1 cellular context compared by ENCODE assay signal in genomic region chr11:46555269-46556054, GRCh38.
TF ChIP-seq lines count a peak whose summit lies in the region.

No MANE protein-coding gene starts in this region.

TF ChIP-seq in HCT116, 20 proteins besides CTCF, POLR2A, EP300 and RAD21 (continued from another document):
- TF ChIP-seq ZBTB33 (IDR thresholded peaks at IDR 0.05; ENCODE audit: extremely low read depth, insufficient replicate concordance, low read length) (no peak), POLR2AphosphoS5 (IDR thresholded peaks at IDR 0.05; ENCODE audit: low read depth, low read length) (no peak), SRF (IDR thresholded peaks at IDR 0.05; ENCODE audit: low read depth) (no peak), ZFX (IDR thresholded peaks at IDR 0.05) (no peak), MAX (IDR thresholded peaks at IDR 0.05) (no peak)
